1 cellular context compared by ENCODE assay signal in the genomic region with DNA sequence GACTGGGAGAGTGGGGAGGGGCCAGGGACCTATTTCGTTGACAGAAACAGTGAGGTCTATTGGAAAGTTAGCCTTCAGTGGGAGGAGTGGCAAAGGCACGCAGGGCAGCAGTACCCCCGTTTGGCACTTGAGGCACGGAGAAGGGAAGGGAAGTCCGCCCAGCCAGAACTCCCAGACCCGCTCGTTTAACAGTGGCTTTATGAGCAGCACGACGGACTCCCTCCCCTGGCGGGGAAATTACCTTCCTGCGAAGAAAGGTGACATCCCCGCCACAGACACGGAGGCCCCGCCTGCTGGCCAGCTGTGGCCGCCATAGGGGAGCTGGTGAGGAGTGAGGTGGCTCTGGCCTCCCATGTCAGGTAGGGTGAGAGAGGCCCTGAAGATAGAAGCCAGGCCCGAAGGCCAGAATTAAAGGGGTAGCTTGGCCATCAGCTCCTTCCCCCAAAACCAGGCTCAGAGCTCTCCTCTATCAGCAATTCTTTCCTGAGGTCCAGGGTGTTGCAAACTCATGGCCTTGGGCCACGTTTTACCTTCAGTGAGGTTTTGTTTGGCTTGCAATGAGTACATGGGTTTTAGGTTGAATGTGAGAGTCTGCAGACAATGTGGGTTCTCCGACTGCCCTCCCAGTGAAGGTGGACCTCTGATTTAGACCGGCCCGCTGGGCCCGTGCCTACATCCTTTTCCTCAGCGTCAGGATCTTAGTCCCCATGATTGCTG.
TF ChIP-seq lines count a peak whose summit lies in the region.

No MANE protein-coding gene starts in this region.

TF ChIP-seq in HepG2, 621 proteins besides CTCF, POLR2A, EP300 and RAD21 (continued from another document):
- TF ChIP-seq ZFP41 (CRISPR knock-in tag; IDR thresholded peaks at IDR 0.05; ENCODE audit: borderline replicate concordance) (no peak), NFKB2 (CRISPR knock-in tag; IDR thresholded peaks at IDR 0.05; ENCODE audit: borderline replicate concordance) (no peak), MED1 (CRISPR knock-in tag; IDR thresholded peaks at IDR 0.05) (peak; percentile 16; the same call in 1 of the 2 replicates), SP2 (CRISPR knock-in tag; IDR thresholded peaks at IDR 0.05) (no peak), MZF1 (CRISPR knock-in tag; IDR thresholded peaks at IDR 0.05; ENCODE audit: borderline replicate concordance) (no peak), REL (CRISPR knock-in tag; conservative IDR thresholded peaks at IDR 0.05) (no peak), CBX2 (IDR thresholded peaks at IDR 0.05; ENCODE audit: low read depth, low read length) (no peak), CBX2 (CRISPR knock-in tag; IDR thresholded peaks at IDR 0.05; ENCODE audit: low read depth) (no peak), PHB2 (IDR thresholded peaks at IDR 0.05; ENCODE audit: partially characterized antibody) (no peak), ZNF607 (CRISPR knock-in tag; IDR thresholded peaks at IDR 0.05; ENCODE audit: borderline replicate concordance) (no peak; the same call in 1 of the 2 replicates), SALL2 (CRISPR knock-in tag; IDR thresholded peaks at IDR 0.05) (no peak), ZNF878 (CRISPR knock-in tag; IDR thresholded peaks at IDR 0.05) (no peak)
- TF ChIP-seq, protein P1, sequence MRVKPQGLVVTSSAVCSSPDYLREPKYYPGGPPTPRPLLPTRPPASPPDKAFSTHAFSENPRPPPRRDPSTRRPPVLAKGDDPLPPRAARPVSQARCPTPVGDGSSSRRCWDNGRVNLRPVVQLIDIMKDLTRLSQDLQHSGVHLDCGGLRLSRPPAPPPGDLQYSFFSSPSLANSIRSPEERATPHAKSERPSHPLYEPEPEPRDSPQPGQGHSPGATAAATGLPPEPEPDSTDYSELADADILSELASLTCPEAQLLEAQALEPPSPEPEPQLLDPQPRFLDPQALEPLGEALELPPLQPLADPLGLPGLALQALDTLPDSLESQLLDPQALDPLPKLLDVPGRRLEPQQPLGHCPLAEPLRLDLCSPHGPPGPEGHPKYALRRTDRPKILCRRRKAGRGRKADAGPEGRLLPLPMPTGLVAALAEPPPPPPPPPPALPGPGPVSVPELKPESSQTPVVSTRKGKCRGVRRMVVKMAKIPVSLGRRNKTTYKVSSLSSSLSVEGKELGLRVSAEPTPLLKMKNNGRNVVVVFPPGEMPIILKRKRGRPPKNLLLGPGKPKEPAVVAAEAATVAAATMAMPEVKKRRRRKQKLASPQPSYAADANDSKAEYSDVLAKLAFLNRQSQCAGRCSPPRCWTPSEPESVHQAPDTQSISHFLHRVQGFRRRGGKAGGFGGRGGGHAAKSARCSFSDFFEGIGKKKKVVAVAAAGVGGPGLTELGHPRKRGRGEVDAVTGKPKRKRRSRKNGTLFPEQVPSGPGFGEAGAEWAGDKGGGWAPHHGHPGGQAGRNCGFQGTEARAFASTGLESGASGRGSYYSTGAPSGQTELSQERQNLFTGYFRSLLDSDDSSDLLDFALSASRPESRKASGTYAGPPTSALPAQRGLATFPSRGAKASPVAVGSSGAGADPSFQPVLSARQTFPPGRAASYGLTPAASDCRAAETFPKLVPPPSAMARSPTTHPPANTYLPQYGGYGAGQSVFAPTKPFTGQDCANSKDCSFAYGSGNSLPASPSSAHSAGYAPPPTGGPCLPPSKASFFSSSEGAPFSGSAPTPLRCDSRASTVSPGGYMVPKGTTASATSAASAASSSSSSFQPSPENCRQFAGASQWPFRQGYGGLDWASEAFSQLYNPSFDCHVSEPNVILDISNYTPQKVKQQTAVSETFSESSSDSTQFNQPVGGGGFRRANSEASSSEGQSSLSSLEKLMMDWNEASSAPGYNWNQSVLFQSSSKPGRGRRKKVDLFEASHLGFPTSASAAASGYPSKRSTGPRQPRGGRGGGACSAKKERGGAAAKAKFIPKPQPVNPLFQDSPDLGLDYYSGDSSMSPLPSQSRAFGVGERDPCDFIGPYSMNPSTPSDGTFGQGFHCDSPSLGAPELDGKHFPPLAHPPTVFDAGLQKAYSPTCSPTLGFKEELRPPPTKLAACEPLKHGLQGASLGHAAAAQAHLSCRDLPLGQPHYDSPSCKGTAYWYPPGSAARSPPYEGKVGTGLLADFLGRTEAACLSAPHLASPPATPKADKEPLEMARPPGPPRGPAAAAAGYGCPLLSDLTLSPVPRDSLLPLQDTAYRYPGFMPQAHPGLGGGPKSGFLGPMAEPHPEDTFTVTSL (CRISPR knock-in tag; IDR thresholded peaks at IDR 0.05; ENCODE audit: borderline replicate concordance), result peak; percentile 25; the same call in 1 of the 2 replicates
TF ChIP-seq in HepG2: peak in this region for 57.
